In the genomic region with DNA sequence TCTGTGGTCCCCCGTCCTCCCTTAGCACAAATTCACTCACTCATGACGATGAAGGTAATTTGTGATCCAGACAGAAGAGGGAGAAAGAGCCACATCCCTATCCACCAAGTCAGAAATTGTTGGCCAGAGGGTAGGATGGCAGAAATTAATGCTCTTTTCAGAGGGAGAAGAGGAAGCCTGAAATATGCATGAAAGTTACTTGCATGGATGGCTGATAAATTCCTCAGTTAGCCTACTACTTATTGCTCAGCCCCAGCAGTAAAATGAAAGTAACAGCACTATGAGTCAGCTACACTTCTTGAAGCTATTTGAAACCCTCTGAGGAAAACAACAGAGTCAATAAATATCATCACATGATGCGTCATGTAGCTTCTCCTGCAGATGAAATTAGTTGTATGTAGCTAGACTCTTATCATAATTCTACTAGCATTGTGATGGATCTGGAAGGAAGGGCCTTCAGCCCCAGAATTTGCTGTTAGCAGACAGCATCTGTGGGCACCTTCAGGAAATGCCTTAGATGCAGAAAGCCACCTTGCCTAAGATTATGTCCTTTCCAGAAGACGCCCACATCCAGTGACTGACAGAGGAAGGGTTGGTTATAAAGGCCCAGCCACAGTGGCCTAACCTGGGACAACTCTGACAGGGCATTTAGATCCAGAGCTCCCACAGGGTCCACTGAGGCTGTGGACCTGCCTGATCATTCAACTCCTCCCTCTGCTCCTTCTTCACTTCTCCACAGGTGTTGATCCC, we compare ENCODE assay signal across 8 cellular contexts.
A peak's percentile ranks its signal among the peaks of the same experiment; 100 is the strongest.
DNase-seq lines count a peak whose midpoint lies in the region; ATAC-seq, FAIRE-seq and TF ChIP-seq lines count a peak whose summit lies in the region.

No MANE protein-coding gene starts in this region.

- no peaks in the 10 kb centered on the region for H3K9me3 ChIP-seq in A549
- no peaks in the 10 kb centered on the region for H3K9me3 ChIP-seq in right lobe of liver

- intact Hi-C loops in right lobe of liver (cut with DNase I): no loop called here

- ATAC-seq in A549 (peak; percentile 46 to 71; a peak in 3 of 6 replicates), GM18858 (IDR thresholded peaks at IDR 0.05; ENCODE audit: unreplicated experiment) (peak; percentile 51), HG03108 (IDR thresholded peaks at IDR 0.05; ENCODE audit: unreplicated experiment) (peak; percentile 58), right lobe of liver (peak in 3 of 4 donors; percentile 19 to 43 (median 39)), HG03521 (IDR thresholded peaks at IDR 0.05; ENCODE audit: unreplicated experiment) (no peak)

- CTCF ChIA-PET in A549 (lab: Yijun Ruan, JAX): interaction anchor here (0.6 to 3.7 kb wide), 17 partner anchors 8 to 210 kb away, joined by 3 to 20 read pairs (median 3); a partner anchor contains a TSS

- no peaks in the 10 kb centered on the region for H3K36me3 ChIP-seq in right lobe of liver

- DNase-seq in A549 (ENCODE audit: low read depth in 1 of 2, low spot score in 1 of 2): peak in 1 of 2 experiments; percentile 22
- DNase-seq in astrocyte of the hippocampus (ENCODE audit: low read depth, low spot score): peak; percentile 79
- DNase-seq in right lobe of liver: no peak
- DNase-seq in NK-92 treated with Interleukin-12 subunit alpha and Interleukin-12 subunit beta, amount 100 ng/mL, for 24 hours (lab: John Stamatoyannopoulos, UW): no peak
- DNase-seq in NCI-H187 (lab: John Stamatoyannopoulos, UW): no peak

- FAIRE-seq in A549 (lab: Jason Lieb, UNC): no peak

- no peak for TF ChIP-seq EP300 in A549 (IDR thresholded peaks at IDR 0.05)

- POLR2A ChIA-PET in A549 (lab: Yijun Ruan, JAX): no interaction called here

- no peaks in the 10 kb centered on the region for H3K27me3 ChIP-seq in right lobe of liver

- TF ChIP-seq CTCF in A549 (IDR thresholded peaks at IDR 0.05) (peak; percentile 32; the same call in 2 of the 3 replicates), right lobe of liver (IDR thresholded peaks at IDR 0.05) (peak; percentile 25 to 37 (median 33))

- TF ChIP-seq POLR2A in A549 (IDR thresholded peaks at IDR 0.05; ENCODE audit: low read length): no peak
- TF ChIP-seq POLR2A in right lobe of liver (IDR thresholded peaks at IDR 0.05): no peak

- H3K27ac ChIP-seq in A549 (0 out of 6 replicates have a peak overlapping the region, but pooled peaks of 1 of the 2 experiments have one; percentile 1), right lobe of liver (peak overlapping the region in 1 of 3 donors; percentile 36)

- TF ChIP-seq RAD21 in A549 (conservative IDR thresholded peaks at IDR 0.05 in 1 of 2, IDR thresholded peaks at IDR 0.05 in 1 of 2): peak; percentile 52 to 53; a peak in 4 of 5 replicates

- H3K4me1 ChIP-seq in A549 (peaks cover 11% of the 10 kb centered on the region; the same call in 2 of the 3 replicates), right lobe of liver (peaks cover 0 to 10% (median 0%) of the 10 kb centered on the region in 4 donors)

- no peak overlapping the region for H3K4me3 ChIP-seq in A549
- no peak overlapping the region for H3K4me3 ChIP-seq in right lobe of liver

- H3K4me2 ChIP-seq in A549: peak overlapping the region; percentile 60

- 60% methylated on average over 4 of the region's 4 CpGs for WGBS in A549 (ENCODE audit: missing lambda C conversion rate)
- WGBS in right lobe of liver (ENCODE audit: insufficient coverage, low coverage, low lambda C conversion rate, missing lambda C conversion rate): 58% methylated on average over 4 of the region's 4 CpGs

TF ChIP-seq in A549, 52 proteins besides CTCF, POLR2A, EP300 and RAD21:
- TF ChIP-seq SMC3 (IDR thresholded peaks at IDR 0.05) (peak; percentile 50), CBX8 (IDR thresholded peaks at IDR 0.05) (no peak)
TF ChIP-seq in A549: peak in this region for 1.
